ENCODE assay signal across 19 cellular contexts in the genomic region with DNA sequence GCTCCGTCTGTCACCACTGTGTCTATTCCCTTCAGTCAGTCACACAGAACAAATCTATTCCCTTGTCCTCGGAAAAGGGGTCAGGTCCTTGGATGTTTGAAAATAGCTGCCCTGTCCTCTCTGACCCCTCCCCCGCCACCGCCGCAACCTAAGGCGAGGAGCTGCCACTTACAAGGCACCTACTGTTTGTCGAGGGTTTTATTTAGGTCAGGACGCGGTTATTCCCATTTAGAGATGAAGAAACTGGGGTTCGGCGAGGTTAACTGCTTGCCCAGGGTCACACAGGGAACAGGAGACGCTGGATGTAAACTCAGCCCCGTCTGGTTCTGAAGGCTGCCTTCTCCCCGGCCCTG.
DNase-seq lines count a peak whose midpoint lies in the region; ATAC-seq, FAIRE-seq and TF ChIP-seq lines count a peak whose summit lies in the region.
"Had no signal": no experiment of that assay in that cellular context is flagged by ENCODE, and none has a peak within 500 bp of the region (broad histone marks: within the 10 kb centered on the region; RNA-seq: fewer than 3 reads in every experiment).

No MANE protein-coding gene starts in this region.

- H3K23me2 ChIP-seq in H9 (ENCODE audit: insufficient read length, low read depth, low read length, poor library complexity, severe bottlenecking): no peaks in the 10 kb centered on the region
- peaks cover 10% of the 10 kb centered on the region; the same call in 1 of the 2 replicates for H3K23me2 ChIP-seq in H1 (ENCODE audit: low read depth, low read length)

- WGBS in H9 (ENCODE audit: extremely low coverage, insufficient read length, low lambda C conversion rate): no CpG with 5 or more reads among the region's 14 CpGs
- 81% methylated on average over 14 of the region's 14 CpGs; no CpG with 5 or more reads in 1 of the 2 experiments for WGBS in H1 (ENCODE audit: extremely low coverage in 1 of 2, insufficient coverage in 1 of 2, insufficient read length in 1 of 2, insufficient replicate concordance in 2 of 2, low coverage in 1 of 2, low lambda C conversion rate in 2 of 2, missing lambda C conversion rate in 1 of 2), 2 experiments

- H3K9me3 Mint-ChIP-seq in H9: no peaks in the 10 kb centered on the region
- no peaks in the 10 kb centered on the region for H3K9me3 Mint-ChIP-seq in chondrocyte (ENCODE audit: low read depth)

- DNase-seq in H9 (no peak), H1 (ENCODE audit: low read depth in 1 of 2, low spot score in 2 of 2) (no peak), posterior vena cava (ENCODE audit: low spot score) (peak; percentile 32), upper lobe of right lung (peak; percentile 40), kidney glomerular epithelial cell (lab: John Stamatoyannopoulos, UW) (no peak), left lobe of liver (ENCODE audit: low spot score) (no peak), chondrocyte (ENCODE audit: low spot score) (no peak)
- DNase-seq: C1 segment of cervical spinal cord; Calu3; CD4-positive, alpha-beta memory T cell; COR-L47; DMS53; DMS79 treated with DMSO at 0.1 percent for 48 hours; GF-D8; GOT3; HFFc6 had no signal

- no peak overlapping the region for H2BK120ac ChIP-seq in H9 (ENCODE audit: low read depth, low read length, poor library complexity, severe bottlenecking)
- H2BK120ac ChIP-seq in H1 (replicated peaks; ENCODE audit: low read depth, low read length): no peak overlapping the region

- H2BK12ac ChIP-seq in H9 (ENCODE audit: insufficient read length, low read depth, low read length): no peak overlapping the region
- H2BK12ac ChIP-seq in H1 (ENCODE audit: low read depth, low read length): peak overlapping the region; percentile 63; the same call in 1 of the 2 replicates

- TF ChIP-seq CTCF in H9 (conservative IDR thresholded peaks at IDR 0.05): no peak
- no peak for TF ChIP-seq CTCF in H1 (IDR thresholded peaks at IDR 0.05; ENCODE audit: control extremely low read depth in 1 of 3, insufficient read depth in 1 of 3, low read depth in 1 of 3, low read length in 3 of 3)
- TF ChIP-seq CTCF in upper lobe of right lung (IDR thresholded peaks at IDR 0.05): no peak
- TF ChIP-seq CTCF in chondrocyte (IDR thresholded peaks at IDR 0.05): no peak

- H3K4me1 ChIP-seq in H9 (ENCODE audit: insufficient read depth, low read length): no peaks in the 10 kb centered on the region; the same call in 1 of the 2 replicates
- peaks cover 0 to 21% (median 6%) of the 10 kb centered on the region in 4 experiments; a peak in 4 of 7 replicates for H3K4me1 ChIP-seq in H1 (replicated peaks in 1 of 4; ENCODE audit: control insufficient read depth in 3 of 4, insufficient read depth in 4 of 4, low read length in 3 of 4)
- H3K4me1 ChIP-seq in upper lobe of right lung: no peaks in the 10 kb centered on the region
- H3K4me1 ChIP-seq: HAP-1 had no signal

- no peak overlapping the region for H2BK20ac ChIP-seq in H9 (ENCODE audit: low read depth, low read length, poor library complexity, severe bottlenecking)
- H2BK20ac ChIP-seq in H1 (ENCODE audit: low read length): no peak overlapping the region

- H3K36me3 Mint-ChIP-seq in H9 (ENCODE audit: insufficient read depth in 1 of 3, low read depth in 3 of 3): no peaks in the 10 kb centered on the region; a peak in 1 of 7 replicates
- H3K36me3 Mint-ChIP-seq in chondrocyte (ENCODE audit: low read depth): no peaks in the 10 kb centered on the region
- H3K36me3 Mint-ChIP-seq: CD4-positive, alpha-beta memory T cell had no signal

- H3K18ac ChIP-seq in H9 (ENCODE audit: insufficient read length, low read depth, low read length): no peak overlapping the region
- H3K18ac ChIP-seq in H1 (ENCODE audit: extremely low read depth, low read length): peak overlapping the region; percentile 51; the same call in 1 of the 2 replicates

- POLR2A ChIA-PET in H1 (lab: Charles Lee; ENCODE audit: partially characterized antibody): interaction anchor here (1.2 kb wide), 1 partner anchor 10 kb away, joined by 5 read pairs; no protein-coding TSS in a partner anchor

- H3K79me2 ChIP-seq in H9 (ENCODE audit: insufficient read depth, low read length) (no peaks in the 10 kb centered on the region), H1 (ENCODE audit: control insufficient read depth in 1 of 2, insufficient read depth in 2 of 2, low read length in 2 of 2) (no peaks in the 10 kb centered on the region)

- intact Hi-C loops in posterior vena cava (cut with DNase I): no loop called here
- intact Hi-C loops in upper lobe of right lung (cut with DNase I): no loop called here

- H4K5ac ChIP-seq in H9 (ENCODE audit: insufficient read length, low read depth, low read length): no peak overlapping the region
- no peak overlapping the region for H4K5ac ChIP-seq in H1 (ENCODE audit: insufficient read length, low read depth, low read length)

- no peak overlapping the region for H3K4me2 ChIP-seq in H9 (ENCODE audit: insufficient read depth, insufficient read length, low read length)
- H3K4me2 ChIP-seq in H1 (ENCODE audit: insufficient read depth in 1 of 2, low read depth in 2 of 2, low read length in 2 of 2): no peak overlapping the region

- no peak overlapping the region for H2BK5ac ChIP-seq in H9 (ENCODE audit: insufficient read length, low read length)
- no peak overlapping the region for H2BK5ac ChIP-seq in H1 (ENCODE audit: low read depth, low read length)

- H3K9me3 ChIP-seq in H9 (ENCODE audit: control insufficient read depth, low read depth, low read length): no peaks in the 10 kb centered on the region
- H3K9me3 ChIP-seq in H1 (ENCODE audit: insufficient read depth in 2 of 2, low read depth in 1 of 2, low read length in 1 of 2): no peaks in the 10 kb centered on the region
- H3K9me3 ChIP-seq in upper lobe of right lung: no peaks in the 10 kb centered on the region
- H3K9me3 ChIP-seq: HAP-1 had no signal

- H3K23ac ChIP-seq in H9 (ENCODE audit: insufficient read length, low read depth, low read length) (no peak overlapping the region), H1 (ENCODE audit: insufficient read length) (no peak overlapping the region)

- H3K4me3 ChIP-seq in H1 (ENCODE audit: extremely low read depth in 1 of 4, insufficient read depth in 2 of 4, low read depth in 3 of 4, low read length in 4 of 4): no peak overlapping the region
- no peak overlapping the region for H3K4me3 ChIP-seq in upper lobe of right lung
- H3K4me3 ChIP-seq: HAP-1 had no signal

- H4K91ac ChIP-seq in H9 (ENCODE audit: insufficient read length, low read depth, low read length): no peak overlapping the region
- no peak overlapping the region for H4K91ac ChIP-seq in H1 (replicated peaks; ENCODE audit: insufficient read length, low read length)

- H3K27me3 Mint-ChIP-seq in H9 (ENCODE audit: low read depth) (peaks cover 17% of the 10 kb centered on the region), chondrocyte (ENCODE audit: low read depth) (peaks cover 1% of the 10 kb centered on the region)

- H4K20me1 ChIP-seq in H9 (ENCODE audit: control insufficient read depth, insufficient read depth, insufficient read length): no peaks in the 10 kb centered on the region
- H4K20me1 ChIP-seq in H1 (replicated peaks in 1 of 2; ENCODE audit: control insufficient read depth in 1 of 2, insufficient read depth in 2 of 2, low read length in 2 of 2): no peaks in the 10 kb centered on the region

- no peak overlapping the region for H3K4ac ChIP-seq in H9 (ENCODE audit: low read depth, low read length)
- H3K4ac ChIP-seq in H1 (replicated peaks; ENCODE audit: insufficient read length, low read depth, low read length): no peak overlapping the region

- TF ChIP-seq POLR2A in H1 (IDR thresholded peaks at IDR 0.05; ENCODE audit: control extremely low read depth in 1 of 2, low read depth in 2 of 2, low read length in 2 of 2): no peak

- H3K79me1 ChIP-seq in H9 (ENCODE audit: insufficient read depth, low read depth, low read length, poor library complexity, severe bottlenecking): no peaks in the 10 kb centered on the region
- no peaks in the 10 kb centered on the region for H3K79me1 ChIP-seq in H1 (ENCODE audit: low read depth, low read length)

- no peak for TF ChIP-seq EP300 in H1 (IDR thresholded peaks at IDR 0.05; ENCODE audit: borderline replicate concordance in 1 of 2, low read depth in 2 of 2, low read length in 2 of 2)

- peaks cover 21 to 27% of the 10 kb centered on the region in 2 experiments for H3K4me1 Mint-ChIP-seq in H9
- peaks cover under 1% of the 10 kb centered on the region for H3K4me1 Mint-ChIP-seq in chondrocyte (ENCODE audit: low read depth)
- H3K4me1 Mint-ChIP-seq: CD4-positive, alpha-beta memory T cell had no signal

- no peak for FAIRE-seq in H1 (lab: Jason Lieb, UNC)
- FAIRE-seq: GM12891, GM18507 had no signal

- H3T11ph ChIP-seq in H9 (ENCODE audit: low read length): no peak overlapping the region

- no peaks in the 10 kb centered on the region for H3K27me3 ChIP-seq in H9 (ENCODE audit: insufficient read depth, low read length)
- peaks cover 0 to 2% (median 0%) of the 10 kb centered on the region in 4 experiments; a peak in 2 of 7 replicates for H3K27me3 ChIP-seq in H1 (replicated peaks in 1 of 4; ENCODE audit: control insufficient read depth in 3 of 4, extremely low read depth in 1 of 4, insufficient read depth in 3 of 4, low read length in 3 of 4)
- peaks cover 16% of the 10 kb centered on the region for H3K27me3 ChIP-seq in upper lobe of right lung

- H3K36me3 ChIP-seq in H1 (ENCODE audit: control insufficient read depth in 2 of 4, insufficient read depth in 4 of 4, low read length in 3 of 4) (no peaks in the 10 kb centered on the region), upper lobe of right lung (no peaks in the 10 kb centered on the region)
- H3K36me3 ChIP-seq: HAP-1 had no signal

- ATAC-seq in upper lobe of right lung (no peak), left lobe of liver (no peak)

- H3K27ac ChIP-seq in H9 (ENCODE audit: insufficient read length, low read depth, low read length): no peak overlapping the region
- no peak overlapping the region for H3K27ac ChIP-seq in H1 (ENCODE audit: low read depth, low read length)
- H3K27ac ChIP-seq in upper lobe of right lung: no peak overlapping the region

- H3K4me3 Mint-ChIP-seq in H9: no peak overlapping the region
- H3K4me3 Mint-ChIP-seq in chondrocyte (ENCODE audit: unreplicated experiment): no peak overlapping the region
- H3K4me3 Mint-ChIP-seq: CD4-positive, alpha-beta memory T cell; HFFc6 had no signal

- H2AFZ ChIP-seq in H9 (ENCODE audit: low read length) (no peak overlapping the region), H1 (ENCODE audit: low read length) (no peak overlapping the region)

- TF ChIP-seq RAD21 in H1 (IDR thresholded peaks at IDR 0.05 in 1 of 2, conservative IDR thresholded peaks at IDR 0.05 in 1 of 2; ENCODE audit: low read depth in 2 of 2, low read length in 2 of 2): no peak

- H3K27ac Mint-ChIP-seq in H9 (no peak overlapping the region), chondrocyte (ENCODE audit: unreplicated experiment) (no peak overlapping the region)
- H3K27ac Mint-ChIP-seq: CD4-positive, alpha-beta memory T cell; HFFc6 had no signal

- H2BK15ac ChIP-seq in H9 (ENCODE audit: low read depth, low read length) (no peak overlapping the region), H1 (ENCODE audit: low read length) (no peak overlapping the region; the same call in 1 of the 2 replicates)

- CTCF ChIA-PET in H1 (lab: Charles Lee; ENCODE audit: partially characterized antibody): interaction anchor here (1.1 to 1.3 kb wide), 2 partner anchors 21 to 36 kb away, joined by 3 to 4 read pairs; no protein-coding TSS in a partner anchor

- no peak overlapping the region for H4K8ac ChIP-seq in H9 (replicated peaks; ENCODE audit: insufficient read length, low read depth, low read length)
- no peak overlapping the region for H4K8ac ChIP-seq in H1 (ENCODE audit: extremely low read depth, insufficient read depth, low read length)

- H3K56ac ChIP-seq in H9 (ENCODE audit: insufficient read length, low read depth, low read length) (no peak overlapping the region), H1 (replicated peaks; ENCODE audit: insufficient read length, low read depth, low read length) (no peak overlapping the region)

- H3K9ac ChIP-seq in H9 (ENCODE audit: extremely low read depth, insufficient read length, low read length) (no peak overlapping the region), H1 (replicated peaks in 1 of 4; ENCODE audit: extremely low read depth in 1 of 4, low read depth in 3 of 4, low read length in 3 of 4) (no peak overlapping the region)

- 0 out of 2 replicates have a peak overlapping the region, but pooled peaks have one; percentile 33 for H3K14ac ChIP-seq in H9 (ENCODE audit: insufficient read depth, low read length)
- H3K14ac ChIP-seq in H1 (ENCODE audit: insufficient read length): no peak overlapping the region

- no peak overlapping the region for H2AK5ac ChIP-seq in H9 (ENCODE audit: insufficient read length, low read length)
- 0 out of 2 replicates have a peak overlapping the region, but pooled peaks have one; percentile 67 for H2AK5ac ChIP-seq in H1 (ENCODE audit: low read depth, low read length)

Comparison
In these comparisons a context has a peak if more than half of its experiments do, and no peak if none do; other contexts are left out.
1. DNase-seq: peak in posterior vena cava (single experiment) and upper lobe of right lung (single experiment); none in H9 (single experiment), H1 (0 of 2), kidney glomerular epithelial cell (single experiment), left lobe of liver (single experiment) and chondrocyte (single experiment).